Comparison of ENCODE assay signal across 12 cellular contexts in the genomic region with DNA sequence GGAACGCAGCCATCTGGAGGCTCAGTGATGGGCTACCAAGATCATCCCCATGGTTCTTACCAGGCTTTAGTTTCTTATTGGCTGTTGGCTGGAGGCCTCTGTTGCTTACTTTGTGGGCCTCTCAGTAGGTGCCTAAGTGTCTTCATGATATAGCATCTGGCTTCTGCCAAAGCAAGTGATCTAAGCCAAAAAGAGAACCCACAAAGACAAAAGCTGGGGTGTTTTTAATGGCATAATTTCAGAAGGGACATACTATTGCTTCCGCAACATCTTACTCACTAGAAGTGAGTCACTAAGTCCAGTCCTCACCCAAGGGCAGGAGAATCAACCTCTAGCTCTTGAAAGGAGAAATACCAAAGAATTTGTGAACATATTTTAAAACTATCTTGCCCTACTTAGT.
A peak's percentile ranks its signal among the peaks of the same experiment; 100 is the strongest.
DNase-seq lines count a peak whose midpoint lies in the region; ATAC-seq, FAIRE-seq and TF ChIP-seq lines count a peak whose summit lies in the region.
"Had no signal": no experiment of that assay in that cellular context is flagged by ENCODE, and none has a peak within 500 bp of the region (broad histone marks: within the 10 kb centered on the region; RNA-seq: fewer than 3 reads in every experiment).

No MANE protein-coding gene starts in this region.

- no peaks in the 10 kb centered on the region for H4K20me1 ChIP-seq in PC-3 (ENCODE audit: low read length)
- H4K20me1 ChIP-seq in endothelial cell of umbilical vein (replicated peaks; ENCODE audit: control insufficient read depth, extremely low read depth, insufficient read depth, low read length), result no peaks in the 10 kb centered on the region

- no peak for TF ChIP-seq POLR2A in endothelial cell of umbilical vein (IDR thresholded peaks at IDR 0.05; ENCODE audit: low read depth, low read length)

- H3K9me2 ChIP-seq in PC-3 (replicated peaks; ENCODE audit: low read length), result no peaks in the 10 kb centered on the region

- H3K79me2 ChIP-seq in PC-3 (ENCODE audit: low read length) (no peaks in the 10 kb centered on the region), endothelial cell of umbilical vein (ENCODE audit: control insufficient read depth, insufficient read depth, low read length) (no peaks in the 10 kb centered on the region)

- no peaks in the 10 kb centered on the region for H3K36me3 ChIP-seq in PC-3 (ENCODE audit: low read depth, low read length)
- H3K36me3 ChIP-seq in endothelial cell of umbilical vein (ENCODE audit: control insufficient read depth in 2 of 2, extremely low read depth in 1 of 2, insufficient read depth in 2 of 2, low read length in 2 of 2), result no peaks in the 10 kb centered on the region
- H3K36me3 ChIP-seq: pancreas had no signal

- no peaks in the 10 kb centered on the region for H3K9me1 ChIP-seq in endothelial cell of umbilical vein (replicated peaks; ENCODE audit: control insufficient read depth, extremely low read depth, insufficient read depth, low read length)

- no peak overlapping the region for H3K9ac ChIP-seq in PC-3 (ENCODE audit: low read length)
- H3K9ac ChIP-seq in endothelial cell of umbilical vein (replicated peaks; ENCODE audit: extremely low read depth, insufficient read depth, low read length), result no peak overlapping the region

- H2AFZ ChIP-seq in PC-3 (ENCODE audit: low read length), result no peak overlapping the region
- no peak overlapping the region for H2AFZ ChIP-seq in endothelial cell of umbilical vein (ENCODE audit: low read depth, low read length)

- no peaks in the 10 kb centered on the region for H3F3A ChIP-seq in PC-3 (ENCODE audit: low read length, unreplicated experiment)

- FAIRE-seq in endothelial cell of umbilical vein (lab: Jason Lieb, UNC), result peak; percentile 87
- FAIRE-seq in frontal cortex (lab: Jason Lieb, UNC), result no peak
- FAIRE-seq: G401.6, pancreas had no signal

- intact Hi-C loops in PC-3 (cut with micrococcal nuclease) (no loop called here), endothelial cell of umbilical vein (cut with micrococcal nuclease) (loop anchor here (5.0 kb wide), 1 partner anchor 703 kb away; no protein-coding TSS in a partner anchor)

- no peak for TF ChIP-seq CTCF in PC-3 (conservative IDR thresholded peaks at IDR 0.05; ENCODE audit: low read depth, low read length)
- no peak for TF ChIP-seq CTCF in endothelial cell of umbilical vein (IDR thresholded peaks at IDR 0.05; ENCODE audit: extremely low read depth in 1 of 2, insufficient read depth in 1 of 2, low read depth in 1 of 2, low read length in 2 of 2)

- H3K4me2 ChIP-seq in PC-3 (ENCODE audit: low read length), result peak overlapping the region; percentile 20; the same call in 1 of the 2 replicates
- peak overlapping the region; percentile 52 for H3K4me2 ChIP-seq in endothelial cell of umbilical vein (ENCODE audit: insufficient read depth, low read length)

- H3K27me3 ChIP-seq in PC-3 (ENCODE audit: low read length) (no peaks in the 10 kb centered on the region), endothelial cell of umbilical vein (ENCODE audit: control insufficient read depth in 2 of 2, insufficient read depth in 2 of 2, low read length in 2 of 2) (peaks cover 2% of the 10 kb centered on the region in 2 experiments)
- H3K27me3 ChIP-seq: pancreas had no signal

- H3K27ac ChIP-seq in PC-3 (ENCODE audit: low read length) (peak overlapping the region; percentile 33), endothelial cell of umbilical vein (ENCODE audit: insufficient read depth, low read depth, low read length) (peak overlapping the region; percentile 52)
- H3K27ac ChIP-seq: pancreas had no signal

- POLR2A ChIA-PET in PC-3 (lab: Charles Lee; ENCODE audit: unreplicated experiment), result interaction anchor here (0.6 kb wide), 1 partner anchor 119 kb away, joined by 4 read pairs; no protein-coding TSS in a partner anchor
- POLR2A ChIA-PET in endothelial cell of umbilical vein (lab: Charles Lee), result no interaction called here

- H3K4me1 ChIP-seq in PC-3 (ENCODE audit: insufficient read depth, low read length) (peaks cover 26% of the 10 kb centered on the region), endothelial cell of umbilical vein (ENCODE audit: control insufficient read depth, extremely low read depth, insufficient read depth, low read length) (peaks cover 25% of the 10 kb centered on the region)
- H3K4me1 ChIP-seq: pancreas had no signal

- peak; percentile 84 for ATAC-seq in PC-3
- ATAC-seq: pancreas had no signal

- DNase-seq in NCI-H82 (lab: John Stamatoyannopoulos, UW) (peak; percentile 10), NCI-H82 treated with DMSO at 0.1 percent for 48 hours (lab: John Stamatoyannopoulos, UW; ENCODE audit: unreplicated experiment) (no peak), PC-3 (peak; percentile 68), endothelial cell of umbilical vein (ENCODE audit: low read depth, low spot score) (peak; percentile 77), renal cortical epithelial cell (ENCODE audit: low read depth) (peak; percentile 55), HuH-7 (ENCODE audit: low spot score) (no peak), frontal cortex (ENCODE audit: low spot score in 2 of 2) (no peak)
- DNase-seq in activated CD8-positive, alpha-beta memory T cell treated with anti-CD3 and anti-CD28 coated beads, Interleukin-2, amount 50 U/mL, for 48 hours, result no peak
- DNase-seq: NCI-H187; pancreas; stimulated activated CD4-positive, alpha-beta T cell treated with anti-CD3 and anti-CD28 coated beads, Interleukin-4, amount 100 ng/mL, for 1 hour had no signal

- dilution Hi-C loops in endothelial cell of umbilical vein (cut with MboI; ENCODE audit: extremely low pct_ligation_motif_present, low sequenced_read_pairs), result no loop called here

- H3K4me3 ChIP-seq in PC-3 (ENCODE audit: low read length) (no peak overlapping the region), endothelial cell of umbilical vein (replicated peaks in 1 of 3; ENCODE audit: insufficient read depth in 1 of 3, low read depth in 1 of 3, low read length in 3 of 3) (no peak overlapping the region)
- H3K4me3 ChIP-seq: pancreas had no signal

- BruUV-seq in PC-3 (replicated peaks; lab: Mats Ljungman, UMichigan) (no TSS peak), endothelial cell of umbilical vein (replicated peaks; lab: Mats Ljungman, UMichigan) (no TSS peak)

- H3K9me3 ChIP-seq in PC-3 (ENCODE audit: low read length) (no peaks in the 10 kb centered on the region), endothelial cell of umbilical vein (replicated peaks; ENCODE audit: control insufficient read depth, insufficient read depth, low read length) (no peaks in the 10 kb centered on the region)
- H3K9me3 ChIP-seq: pancreas had no signal

- CTCF ChIA-PET in PC-3 (lab: Charles Lee) (no interaction called here), endothelial cell of umbilical vein (lab: Charles Lee) (interaction anchor here (1.0 kb wide), 3 partner anchors 9 to 30 kb away, joined by 4 to 6 read pairs (median 4); no protein-coding TSS in a partner anchor)

TF ChIP-seq in endothelial cell of umbilical vein, 7 proteins besides CTCF, POLR2A, EP300 and RAD21:
- TF ChIP-seq FOS (IDR thresholded peaks at IDR 0.05; ENCODE audit: borderline replicate concordance, insufficient read depth, low read length) (peak; percentile 86), EZH2 (IDR thresholded peaks at IDR 0.05; ENCODE audit: borderline replicate concordance, low read depth, low read length, severe bottlenecking) (no peak), JUN (IDR thresholded peaks at IDR 0.05; ENCODE audit: borderline replicate concordance, insufficient read depth, insufficient read length, low read depth) (peak; percentile 77), POLR2AphosphoS5 (IDR thresholded peaks at IDR 0.05; ENCODE audit: insufficient read depth, low read depth, low read length) (peak; percentile 52), GATA2 (IDR thresholded peaks at IDR 0.05; ENCODE audit: insufficient read depth, insufficient read length, low read depth, low read length) (no peak), MYC (IDR thresholded peaks at IDR 0.05; ENCODE audit: low read depth, low read length) (no peak)

Comparison
In these comparisons a context has a peak if more than half of its experiments do, and no peak if none do; other contexts are left out.
1. DNase-seq: peak in NCI-H82 (single experiment), PC-3 (single experiment), endothelial cell of umbilical vein (single experiment) and renal cortical epithelial cell (single experiment); none in NCI-H82 treated with DMSO at 0.1 percent for 48 hours (single experiment), activated CD8-positive, alpha-beta memory T cell treated with anti-CD3 and anti-CD28 coated beads, Interleukin-2, amount 50 U/mL, for 48 hours (single experiment), HuH-7 (single experiment) and frontal cortex (0 of 2).